8 cellular contexts compared by ENCODE assay signal in genomic region chr3:11846281-11847034, GRCh38. TPM values are rescaled to one million over a fixed set of nuclear protein-coding genes. Genes with fewer than 3 reads are reported as not detected.
A peak's percentile ranks its signal among the peaks of the same experiment; 100 is the strongest.
DNase-seq lines count a peak whose midpoint lies in the region; ATAC-seq and TF ChIP-seq lines count a peak whose summit lies in the region.

TAMM41 (minus strand) TSS chr3:11846885; CDS start chr3:11846636, 249 bp downstream.

- H3K27me3 ChIP-seq in kidney epithelial cell (ENCODE audit: control insufficient read depth, insufficient read depth, low read length) = no peaks in the 10 kb centered on the region

- peak within 1 kb of the TSS; percentile 86 for H3K4me3 ChIP-seq in kidney epithelial cell (ENCODE audit: low read depth, low read length)

- peaks cover 1% of the 10 kb centered on the region for H3K36me3 ChIP-seq in kidney epithelial cell (ENCODE audit: control insufficient read depth, insufficient read depth, low read length)

- peak; percentile 78 for TF ChIP-seq CTCF in kidney epithelial cell (IDR thresholded peaks at IDR 0.05; ENCODE audit: insufficient read depth, low read length, poor library complexity, severe bottlenecking)

- in situ Hi-C loops in GM18951 (cut with MboI; ENCODE audit: low sequenced_read_pairs, unreplicated experiment) = no loop called here

- DNase-seq in AG20443 (ENCODE audit: low spot score) (peak; percentile 97), NCI-H345 treated with DMSO at 0.1 percent for 48 hours (lab: John Stamatoyannopoulos, UW; ENCODE audit: unreplicated experiment) (peak; percentile 75), cerebellum (ENCODE audit: low spot score) (peak; percentile 89), kidney epithelial cell (ENCODE audit: low read depth) (peak; percentile 73)
- peak; percentile 84 for DNase-seq in activated CD4-positive, CD25-positive, alpha-beta regulatory T cell treated with anti-CD3 and anti-CD28 coated beads, Interleukin-2, amount 50 U/mL, for 72 hours
- DNase-seq in stimulated activated CD4-positive, alpha-beta T cell treated with anti-CD3 and anti-CD28 coated beads, Interleukin-15, amount 100 ng/mL, for 48 hours (ENCODE audit: low read depth in 2 of 2) = peak; percentile 89

- ATAC-seq in HG03196 (IDR thresholded peaks at IDR 0.05; ENCODE audit: unreplicated experiment) = peak; percentile 99

- TF ChIP-seq POLR2A in GM18951 (IDR thresholded peaks at IDR 0.05; ENCODE audit: extremely low read depth, insufficient read depth, insufficient read length) = peak; percentile 94

RNA-seq across cellular contexts. Expression of gene TAMM41, which starts in this region (rescaled TPM):
- total RNA-seq in cerebellum (26.0 TPM), kidney epithelial cell (8.6 and 11.0 TPM in 2 replicates)

Comparison
In these comparisons a context has a peak if more than half of its experiments do, and no peak if none do; other contexts are left out.
1. Peak in every context shown above with its lines: DNase-seq, ATAC-seq and H3K4me3 ChIP-seq.